13 cellular contexts compared by ENCODE assay signal in the genomic region with DNA sequence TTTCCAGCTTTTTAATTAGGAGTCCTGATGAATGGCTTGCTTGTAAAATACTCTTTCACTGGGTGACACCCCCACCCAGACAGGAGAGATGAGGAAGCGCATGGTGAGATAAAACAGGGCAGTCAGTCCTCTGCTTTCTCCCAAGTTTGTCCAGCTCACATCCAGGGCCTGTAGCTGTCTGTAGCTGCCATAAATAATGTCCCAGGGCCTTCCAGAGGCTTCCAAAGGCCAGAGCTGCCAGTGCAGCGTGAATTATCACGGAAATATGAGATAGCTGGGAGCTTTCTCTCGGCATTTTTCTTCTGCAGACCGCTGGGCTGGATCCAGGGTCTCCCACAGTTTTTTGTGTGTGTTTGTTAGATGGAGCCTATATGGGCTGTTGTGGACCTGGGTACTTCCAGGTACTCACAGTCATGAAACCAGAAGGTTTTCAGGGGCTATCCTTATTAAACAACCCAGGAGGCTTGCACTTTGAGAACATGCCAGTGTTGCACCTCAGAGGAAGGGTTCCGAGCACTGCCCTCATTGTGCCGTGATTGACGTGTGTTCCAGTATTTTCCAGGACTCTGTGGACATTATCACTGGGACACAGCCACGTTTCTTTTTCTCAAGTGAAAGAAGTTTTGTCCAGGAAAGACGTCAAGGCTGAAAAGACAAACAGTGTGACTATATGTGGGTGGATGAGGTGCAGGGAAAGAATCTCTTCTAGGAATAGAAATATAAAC.
A peak's percentile ranks its signal among the peaks of the same experiment; 100 is the strongest.
DNase-seq lines count a peak whose midpoint lies in the region; ATAC-seq and TF ChIP-seq lines count a peak whose summit lies in the region.
"Had no signal": no experiment of that assay in that cellular context is flagged by ENCODE, and none has a peak within 500 bp of the region (broad histone marks: within the 10 kb centered on the region; RNA-seq: fewer than 3 reads in every experiment).

No MANE protein-coding gene starts in this region.

- TF ChIP-seq CTCF in GM23338 (conservative IDR thresholded peaks at IDR 0.05; ENCODE audit: low read depth in 2 of 2), result no peak
- TF ChIP-seq CTCF in gastrocnemius medialis (IDR thresholded peaks at IDR 0.05 in 4 of 5, conservative IDR thresholded peaks at IDR 0.05 in 1 of 5), result no peak

- H3K27me3 ChIP-seq in GM23338 (ENCODE audit: insufficient read depth) (no peaks in the 10 kb centered on the region), gastrocnemius medialis (no peaks in the 10 kb centered on the region)
- H3K27me3 ChIP-seq: spleen had no signal

- no peak for TF ChIP-seq POLR2A in gastrocnemius medialis (IDR thresholded peaks at IDR 0.05)

- H4K20me1 ChIP-seq in GM23338 (replicated peaks; ENCODE audit: insufficient read depth), result no peaks in the 10 kb centered on the region

- H3K4me3 Mint-ChIP-seq in GM23338, result no peak overlapping the region

- H3F3A ChIP-seq in GM23338 (replicated peaks; ENCODE audit: low read depth), result no peaks in the 10 kb centered on the region

- no peaks in the 10 kb centered on the region for H3K4me1 ChIP-seq in GM23338 (ENCODE audit: insufficient read depth)
- no peaks in the 10 kb centered on the region for H3K4me1 ChIP-seq in gastrocnemius medialis

- H3K9me2 ChIP-seq in GM23338 (ENCODE audit: insufficient read depth), result no peaks in the 10 kb centered on the region

- intact Hi-C loops in gastrocnemius medialis (cut with DNase I; ENCODE audit: low total_unique reads) (no loop called here), head of caudate nucleus (cut with DNase I) (no loop called here)

- H3K4me3 ChIP-seq in GM23338 (no peak overlapping the region), gastrocnemius medialis (no peak overlapping the region)
- H3K4me3 ChIP-seq: spleen had no signal

- H3K27ac Mint-ChIP-seq in GM23338, result no peak overlapping the region

- peaks cover 12% of the 10 kb centered on the region for H3K4me1 Mint-ChIP-seq in GM23338

- H3K27me3 Mint-ChIP-seq in GM23338 (ENCODE audit: insufficient read depth, low read depth, poor library complexity), result peaks cover 2% of the 10 kb centered on the region

- no peaks in the 10 kb centered on the region for H3K79me2 ChIP-seq in GM23338 (replicated peaks; ENCODE audit: insufficient read depth)

- ATAC-seq in GM23338 (no peak), gastrocnemius medialis (peak in 1 of 2 donors; percentile 47), HG03280 (IDR thresholded peaks at IDR 0.05; ENCODE audit: unreplicated experiment) (no peak)

- no peaks in the 10 kb centered on the region for H3K9me3 ChIP-seq in gastrocnemius medialis
- H3K9me3 ChIP-seq: spleen had no signal

- peaks cover 2% of the 10 kb centered on the region; the same call in 1 of the 3 replicates for H3K9me3 Mint-ChIP-seq in GM23338

- H3K36me3 Mint-ChIP-seq in GM23338 (ENCODE audit: low read depth), result no peaks in the 10 kb centered on the region

- in situ Hi-C loops in gastrocnemius medialis (cut with MboI; ENCODE audit: low sequenced_read_pairs in 4 of 4), result loop anchor here in 2 of 4 donors (25.0 kb wide), 2 partner anchors 406 to 581 kb away; no protein-coding TSS in a partner anchor

- no peak overlapping the region for H3K4me2 ChIP-seq in GM23338

- H3K36me3 ChIP-seq in GM23338 (ENCODE audit: insufficient read depth), result no peaks in the 10 kb centered on the region
- no peaks in the 10 kb centered on the region for H3K36me3 ChIP-seq in gastrocnemius medialis
- H3K36me3 ChIP-seq: spleen had no signal

- DNase-seq in GM23338 (ENCODE audit: low spot score) (no peak), iris pigment epithelial cell (ENCODE audit: low read depth) (peak; percentile 70), gastrocnemius medialis (no peak), NCI-H187 treated with DMSO at 0.1 percent for 48 hours (lab: John Stamatoyannopoulos, UW) (no peak), DMS114 treated with DMSO at 0.1 percent for 48 hours (lab: John Stamatoyannopoulos, UW; ENCODE audit: unreplicated experiment) (no peak), head of caudate nucleus (no peak)
- DNase-seq: activated CD4-positive, alpha-beta T cell treated with anti-CD3 and anti-CD28 coated beads, Interleukin-2, amount 50 U/mL, for 1 hour; activated gamma-delta T cell treated with Interleukin-2 at 50 U/mL for 16 hours; dermis blood vessel endothelial cell; EL; spleen had no signal

- 0 out of 2 replicates have a peak overlapping the region, but pooled peaks have one; percentile 18 for H2AFZ ChIP-seq in GM23338

- H3K27ac ChIP-seq in GM23338 (ENCODE audit: low read depth) (no peak overlapping the region), cingulate gyrus (ENCODE audit: low read depth, low read length) (peak overlapping the region; percentile 5), gastrocnemius medialis (peak overlapping the region; percentile 16 to 47 (median 46))

TF ChIP-seq in GM23338, 12 proteins besides CTCF, POLR2A, EP300 and RAD21 (continues in another document):
- TF ChIP-seq JUNB (IDR thresholded peaks at IDR 0.05; ENCODE audit: unreplicated experiment) (no peak), NANOG (IDR thresholded peaks at IDR 0.05; ENCODE audit: borderline replicate concordance) (no peak), EZH2 (IDR thresholded peaks at IDR 0.05; ENCODE audit: low read depth, unreplicated experiment) (no peak), ZNF114 (CRISPR knock-in tag; IDR thresholded peaks at IDR 0.05) (no peak)
- TF ChIP-seq, protein P1, sequence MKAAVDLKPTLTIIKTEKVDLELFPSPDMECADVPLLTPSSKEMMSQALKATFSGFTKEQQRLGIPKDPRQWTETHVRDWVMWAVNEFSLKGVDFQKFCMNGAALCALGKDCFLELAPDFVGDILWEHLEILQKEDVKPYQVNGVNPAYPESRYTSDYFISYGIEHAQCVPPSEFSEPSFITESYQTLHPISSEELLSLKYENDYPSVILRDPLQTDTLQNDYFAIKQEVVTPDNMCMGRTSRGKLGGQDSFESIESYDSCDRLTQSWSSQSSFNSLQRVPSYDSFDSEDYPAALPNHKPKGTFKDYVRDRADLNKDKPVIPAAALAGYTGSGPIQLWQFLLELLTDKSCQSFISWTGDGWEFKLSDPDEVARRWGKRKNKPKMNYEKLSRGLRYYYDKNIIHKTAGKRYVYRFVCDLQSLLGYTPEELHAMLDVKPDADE (IDR thresholded peaks at IDR 0.05), result no peak
- TF ChIP-seq, protein P2, sequence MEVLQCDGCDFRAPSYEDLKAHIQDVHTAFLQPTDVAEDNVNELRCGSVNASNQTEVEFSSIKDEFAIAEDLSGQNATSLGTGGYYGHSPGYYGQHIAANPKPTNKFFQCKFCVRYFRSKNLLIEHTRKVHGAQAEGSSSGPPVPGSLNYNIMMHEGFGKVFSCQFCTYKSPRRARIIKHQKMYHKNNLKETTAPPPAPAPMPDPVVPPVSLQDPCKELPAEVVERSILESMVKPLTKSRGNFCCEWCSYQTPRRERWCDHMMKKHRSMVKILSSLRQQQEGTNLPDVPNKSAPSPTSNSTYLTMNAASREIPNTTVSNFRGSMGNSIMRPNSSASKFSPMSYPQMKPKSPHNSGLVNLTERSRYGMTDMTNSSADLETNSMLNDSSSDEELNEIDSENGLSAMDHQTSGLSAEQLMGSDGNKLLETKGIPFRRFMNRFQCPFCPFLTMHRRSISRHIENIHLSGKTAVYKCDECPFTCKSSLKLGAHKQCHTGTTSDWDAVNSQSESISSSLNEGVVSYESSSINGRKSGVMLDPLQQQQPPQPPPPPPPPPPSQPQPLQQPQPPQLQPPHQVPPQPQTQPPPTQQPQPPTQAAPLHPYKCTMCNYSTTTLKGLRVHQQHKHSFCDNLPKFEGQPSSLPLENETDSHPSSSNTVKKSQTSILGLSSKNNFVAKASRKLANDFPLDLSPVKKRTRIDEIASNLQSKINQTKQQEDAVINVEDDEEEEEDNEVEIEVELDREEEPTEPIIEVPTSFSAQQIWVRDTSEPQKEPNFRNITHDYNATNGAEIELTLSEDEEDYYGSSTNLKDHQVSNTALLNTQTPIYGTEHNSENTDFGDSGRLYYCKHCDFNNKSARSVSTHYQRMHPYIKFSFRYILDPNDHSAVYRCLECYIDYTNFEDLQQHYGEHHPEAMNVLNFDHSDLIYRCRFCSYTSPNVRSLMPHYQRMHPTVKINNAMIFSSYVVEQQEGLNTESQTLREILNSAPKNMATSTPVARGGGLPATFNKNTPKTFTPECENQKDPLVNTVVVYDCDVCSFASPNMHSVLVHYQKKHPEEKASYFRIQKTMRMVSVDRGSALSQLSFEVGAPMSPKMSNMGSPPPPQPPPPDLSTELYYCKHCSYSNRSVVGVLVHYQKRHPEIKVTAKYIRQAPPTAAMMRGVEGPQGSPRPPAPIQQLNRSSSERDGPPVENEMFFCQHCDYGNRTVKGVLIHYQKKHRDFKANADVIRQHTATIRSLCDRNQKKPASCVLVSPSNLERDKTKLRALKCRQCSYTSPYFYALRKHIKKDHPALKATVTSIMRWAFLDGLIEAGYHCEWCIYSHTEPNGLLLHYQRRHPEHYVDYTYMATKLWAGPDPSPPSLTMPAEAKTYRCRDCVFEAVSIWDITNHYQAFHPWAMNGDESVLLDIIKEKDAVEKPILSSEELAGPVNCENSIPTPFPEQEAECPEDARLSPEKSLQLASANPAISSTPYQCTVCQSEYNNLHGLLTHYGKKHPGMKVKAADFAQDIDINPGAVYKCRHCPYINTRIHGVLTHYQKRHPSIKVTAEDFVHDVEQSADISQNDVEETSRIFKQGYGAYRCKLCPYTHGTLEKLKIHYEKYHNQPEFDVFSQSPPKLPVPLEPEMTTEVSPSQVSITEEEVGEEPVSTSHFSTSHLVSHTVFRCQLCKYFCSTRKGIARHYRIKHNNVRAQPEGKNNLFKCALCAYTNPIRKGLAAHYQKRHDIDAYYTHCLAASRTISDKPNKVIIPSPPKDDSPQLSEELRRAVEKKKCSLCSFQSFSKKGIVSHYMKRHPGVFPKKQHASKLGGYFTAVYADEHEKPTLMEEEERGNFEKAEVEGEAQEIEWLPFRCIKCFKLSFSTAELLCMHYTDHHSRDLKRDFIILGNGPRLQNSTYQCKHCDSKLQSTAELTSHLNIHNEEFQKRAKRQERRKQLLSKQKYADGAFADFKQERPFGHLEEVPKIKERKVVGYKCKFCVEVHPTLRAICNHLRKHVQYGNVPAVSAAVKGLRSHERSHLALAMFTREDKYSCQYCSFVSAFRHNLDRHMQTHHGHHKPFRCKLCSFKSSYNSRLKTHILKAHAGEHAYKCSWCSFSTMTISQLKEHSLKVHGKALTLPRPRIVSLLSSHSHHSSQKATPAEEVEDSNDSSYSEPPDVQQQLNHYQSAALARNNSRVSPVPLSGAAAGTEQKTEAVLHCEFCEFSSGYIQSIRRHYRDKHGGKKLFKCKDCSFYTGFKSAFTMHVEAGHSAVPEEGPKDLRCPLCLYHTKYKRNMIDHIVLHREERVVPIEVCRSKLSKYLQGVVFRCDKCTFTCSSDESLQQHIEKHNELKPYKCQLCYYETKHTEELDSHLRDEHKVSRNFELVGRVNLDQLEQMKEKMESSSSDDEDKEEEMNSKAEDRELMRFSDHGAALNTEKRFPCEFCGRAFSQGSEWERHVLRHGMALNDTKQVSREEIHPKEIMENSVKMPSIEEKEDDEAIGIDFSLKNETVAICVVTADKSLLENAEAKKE (CRISPR knock-in tag; IDR thresholded peaks at IDR 0.05), result no peak
